In the genomic region with DNA sequence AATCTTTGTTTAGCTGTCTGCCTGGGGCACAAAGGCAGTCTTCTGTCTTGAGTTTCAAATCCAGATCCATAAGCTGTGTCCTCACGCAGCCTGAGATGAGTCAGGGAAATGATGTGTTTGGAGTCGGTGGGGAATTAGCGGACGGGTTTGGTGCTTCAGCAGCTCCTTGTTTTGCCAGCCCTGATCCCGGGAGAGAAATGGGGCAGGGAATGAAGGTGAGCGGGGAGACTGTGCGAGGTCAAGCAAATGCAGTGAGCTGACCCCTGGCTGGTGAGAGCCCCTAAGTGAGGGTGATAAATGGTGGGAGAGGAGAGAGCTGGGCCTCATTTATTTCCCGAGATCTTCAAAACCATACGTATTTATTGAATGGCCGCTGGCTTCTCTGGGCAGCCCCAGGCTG, we compare ENCODE assay signal across 11 cellular contexts.
"Had no signal": no experiment of that assay in that cellular context is flagged by ENCODE, and none has a peak within 500 bp of the region (broad histone marks: within the 10 kb centered on the region; RNA-seq: fewer than 3 reads in every experiment).

No MANE protein-coding gene starts in this region.

- H3K9me3 ChIP-seq: esophagus squamous epithelium, upper lobe of left lung had no signal

- DNase-seq: activated CD4-positive, alpha-beta T cell treated with anti-CD3 and anti-CD28 coated beads, Interleukin-2, amount 10 ng/mL, durations not matched to agents 7 days and 5 days; activated effector memory CD4-positive, alpha-beta T cell treated with Interleukin-2 at 50 U/mL for 16 hours; aorta; esophagus squamous epithelium; foreskin fibroblast; mammary epithelial cell; stimulated activated CD4-positive, alpha-beta T cell treated with anti-CD3 and anti-CD28 coated beads, Interleukin-15, amount 100 ng/mL, for 24 hours; stimulated activated CD4-positive, alpha-beta T cell treated with anti-CD3 and anti-CD28 coated beads, Interleukin-4, amount 100 ng/mL, for 24 hours; T-helper 1 cell had no signal

- H3K4me3 ChIP-seq: esophagus squamous epithelium, upper lobe of left lung had no signal

- ATAC-seq: activated naive CD4-positive, alpha-beta T cell treated with anti-CD3 and anti-CD28 coated beads, Interleukin-2, amount 50 U/mL, for 72 hours had no signal

- H3K27me3 ChIP-seq: esophagus squamous epithelium, upper lobe of left lung had no signal
